In genomic region chr17:64580384-64581307, GRCh38 we compare ENCODE assay signal across 1 cellular context.
TF ChIP-seq lines count a peak whose summit lies in the region.

No MANE protein-coding gene starts in this region.

TF ChIP-seq in GM23338, 12 proteins besides CTCF, POLR2A, EP300 and RAD21 (continued from another document):
- TF ChIP-seq ZNF462 (CRISPR knock-in tag; IDR thresholded peaks at IDR 0.05) (no peak), REST (IDR thresholded peaks at IDR 0.05; ENCODE audit: unreplicated experiment) (no peak), ETS1 (IDR thresholded peaks at IDR 0.05) (no peak), EZH2phosphoT487 (IDR thresholded peaks at IDR 0.05; ENCODE audit: unreplicated experiment) (no peak), NANOG (IDR thresholded peaks at IDR 0.05; ENCODE audit: borderline replicate concordance) (no peak), STAT1 (IDR thresholded peaks at IDR 0.05; ENCODE audit: unreplicated experiment) (no peak)
